11 cellular contexts compared by ENCODE assay signal in the genomic region with DNA sequence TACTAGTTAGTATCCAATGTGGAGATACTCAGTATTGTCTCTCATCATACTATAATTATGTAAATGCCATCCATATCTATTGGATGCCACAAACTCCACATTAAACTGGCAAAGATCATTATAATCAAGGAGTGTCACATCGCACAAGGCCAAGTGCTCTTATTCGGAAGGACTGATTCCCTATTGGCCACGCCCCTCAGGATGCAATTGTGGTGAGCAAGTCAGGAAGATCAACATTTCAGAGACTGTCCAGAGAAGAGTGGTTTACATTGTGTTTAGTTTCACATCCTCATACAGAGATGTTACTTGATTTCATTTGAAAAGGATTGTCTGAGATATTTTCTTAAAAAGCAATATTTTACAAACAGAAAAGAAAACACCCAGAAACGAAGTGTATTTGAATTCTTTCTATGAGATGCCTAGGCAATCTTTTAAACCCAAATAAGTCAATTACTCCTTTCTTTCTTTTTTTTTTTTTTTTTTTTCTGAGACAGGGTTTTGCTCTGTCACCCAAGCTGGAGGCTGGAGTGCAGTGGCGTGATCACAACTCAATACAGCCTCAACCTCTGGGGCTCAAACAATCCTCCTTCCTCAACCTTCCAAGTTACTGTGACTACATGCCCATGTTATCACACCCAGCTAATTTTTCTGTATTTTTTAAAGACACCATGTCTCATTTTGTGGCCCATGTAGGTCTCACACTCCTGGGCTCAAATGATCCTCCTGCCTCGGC.
DNase-seq lines count a peak whose midpoint lies in the region; ATAC-seq and TF ChIP-seq lines count a peak whose summit lies in the region.
"Had no signal": no experiment of that assay in that cellular context is flagged by ENCODE, and none has a peak within 500 bp of the region (broad histone marks: within the 10 kb centered on the region; RNA-seq: fewer than 3 reads in every experiment).

No MANE protein-coding gene starts in this region.

- TF ChIP-seq CTCF in fibroblast of the aortic adventitia (IDR thresholded peaks at IDR 0.05; ENCODE audit: insufficient read depth, low read length) = no peak

- no peaks in the 10 kb centered on the region for H3K36me3 ChIP-seq in MG63
- H3K36me3 ChIP-seq: gastroesophageal sphincter had no signal

- DNase-seq in CD1c-positive myeloid dendritic cell (ENCODE audit: extremely low spot score) = peak; percentile 59
- DNase-seq in MG63 = peak; percentile 23
- peak; percentile 25 for DNase-seq in fibroblast of the aortic adventitia (ENCODE audit: low read depth)
- DNase-seq in iPS-NIHi11 (ENCODE audit: low spot score) = no peak
- DNase-seq in iPS-NIHi7 (ENCODE audit: extremely low spot score) = no peak
- DNase-seq in naive thymus-derived CD8-positive, alpha-beta T cell = no peak
- no peak for DNase-seq in DMS153 treated with DMSO at 0.1 percent for 48 hours (lab: John Stamatoyannopoulos, UW; ENCODE audit: unreplicated experiment)
- DNase-seq: DMS153, Karpas-422 had no signal

- ATAC-seq in GM21528 (IDR thresholded peaks at IDR 0.05; ENCODE audit: low FRiP score, unreplicated experiment) = peak; percentile 82
- no peak for ATAC-seq in naive thymus-derived CD8-positive, alpha-beta T cell
- ATAC-seq: gastroesophageal sphincter had no signal

- no peaks in the 10 kb centered on the region for H3K27me3 ChIP-seq in MG63
- H3K27me3 ChIP-seq: gastroesophageal sphincter had no signal

- H3K9me3 Mint-ChIP-seq in naive thymus-derived CD8-positive, alpha-beta T cell = no peaks in the 10 kb centered on the region

- no peaks in the 10 kb centered on the region for H3K9me3 ChIP-seq in MG63
- H3K9me3 ChIP-seq: gastroesophageal sphincter had no signal

- H3K4me1 Mint-ChIP-seq in naive thymus-derived CD8-positive, alpha-beta T cell = no peaks in the 10 kb centered on the region

- H3K4me3 Mint-ChIP-seq in naive thymus-derived CD8-positive, alpha-beta T cell = no peak overlapping the region

- H3K36me3 Mint-ChIP-seq in naive thymus-derived CD8-positive, alpha-beta T cell = no peaks in the 10 kb centered on the region

- no peak overlapping the region for H3K4me3 ChIP-seq in MG63
- H3K4me3 ChIP-seq in fibroblast of the aortic adventitia (ENCODE audit: low read depth, low read length) = no peak overlapping the region
- H3K4me3 ChIP-seq: gastroesophageal sphincter had no signal

- POLR2A ChIA-PET in naive thymus-derived CD8-positive, alpha-beta T cell (lab: Charles Lee) = no interaction called here

- H3K27me3 Mint-ChIP-seq in naive thymus-derived CD8-positive, alpha-beta T cell = peaks cover 0 to 2% (median 0%) of the 10 kb centered on the region in 5 donors

- no peak overlapping the region for H3K27ac Mint-ChIP-seq in naive thymus-derived CD8-positive, alpha-beta T cell

Comparison
In these comparisons a context has a peak if more than half of its experiments do, and no peak if none do; other contexts are left out.
1. DNase-seq: peak in CD1c-positive myeloid dendritic cell (single experiment), MG63 (single experiment) and fibroblast of the aortic adventitia (single experiment); none in iPS-NIHi11 (single experiment), iPS-NIHi7 (single experiment), naive thymus-derived CD8-positive, alpha-beta T cell (0 of 10) and DMS153 treated with DMSO at 0.1 percent for 48 hours (single experiment).